29 cellular contexts compared by ENCODE assay signal in the genomic region with DNA sequence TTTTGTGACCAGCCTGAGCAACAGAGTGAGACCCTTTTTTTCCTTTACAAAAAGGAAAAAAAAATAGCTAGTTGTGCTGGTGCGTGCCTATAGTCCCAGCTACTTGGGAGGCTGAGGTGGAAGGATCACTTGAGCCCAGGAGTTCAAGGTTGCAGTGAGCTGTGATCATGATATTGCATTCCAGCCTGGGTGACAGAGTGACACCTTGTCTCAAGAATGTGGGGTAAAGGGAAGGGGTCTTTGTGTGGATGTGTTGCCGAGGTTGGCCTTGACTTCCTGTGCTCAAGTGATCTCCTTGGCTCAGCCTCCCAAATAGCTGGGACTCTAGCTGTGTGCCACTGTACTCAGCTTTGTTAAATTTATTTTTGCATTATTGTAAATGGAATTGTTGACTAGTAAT.
"Had no signal": no experiment of that assay in that cellular context is flagged by ENCODE, and none has a peak within 500 bp of the region (broad histone marks: within the 10 kb centered on the region; RNA-seq: fewer than 3 reads in every experiment).

No MANE protein-coding gene starts in this region.

- H3K36me3 ChIP-seq: MG63, SJCRH30, WERI-Rb-1 had no signal

- H3K4me3 Mint-ChIP-seq: activated CD4-positive, alpha-beta T cell treated with anti-CD3 and anti-CD28 coated beads, Interleukin-2, amount 10 ng/mL, durations not matched to agents 7 days and 5 days; activated naive CD4-positive, alpha-beta T cell treated with anti-CD3 and anti-CD28 coated beads, Interleukin-2, amount 10 ng/mL, durations not matched to agents 7 days and 5 days; activated naive CD8-positive, alpha-beta T cell; activated naive CD8-positive, alpha-beta T cell treated with anti-CD3 and anti-CD28 coated beads, Interleukin-2, amount 50 U/mL, for 24 hours; brain had no signal

- DNase-seq: activated CD4-positive, alpha-beta T cell treated with anti-CD3 and anti-CD28 coated beads, Interleukin-2, amount 10 ng/mL, durations not matched to agents 7 days and 5 days; activated CD4-positive, alpha-beta T cell treated with anti-CD3 and anti-CD28 coated beads, Interleukin-2, amount 50 U/mL, for 48 hours; activated CD8-positive, alpha-beta memory T cell treated with anti-CD3 and anti-CD28 coated beads, Interleukin-2, amount 50 U/mL, for 4 hours; activated effector memory CD4-positive, alpha-beta T cell treated with Interleukin-2 at 50 U/mL for 16 hours; activated naive CD4-positive, alpha-beta T cell treated with anti-CD3 and anti-CD28 coated beads, Interleukin-2, amount 10 ng/mL, durations not matched to agents 7 days and 5 days; activated naive CD8-positive, alpha-beta T cell treated with anti-CD3 and anti-CD28 coated beads, Interleukin-2, amount 50 U/mL, for 24 hours; activated T-cell treated with anti-CD3 and anti-CD28 coated beads, Interleukin-2, amount 50 U/mL, for 48 hours; anterior cingulate cortex; caudate nucleus; cerebellar nuclear complex; Kasumi-1; MG63; NCI-H1048; NCI-H1105 treated with DMSO at 0.1 percent for 48 hours; NCI-H1436; NCI-H1694; NCI-H1930; NCI-H2081 treated with DMSO at 0.1 percent for 48 hours; NCI-H345; NCI-H524 treated with DMSO at 0.1 percent for 48 hours; SHP77; SJCRH30; T1000; WERI-Rb-1 had no signal

- H3K9me3 ChIP-seq: MG63, SJCRH30 had no signal

- ATAC-seq: activated naive CD8-positive, alpha-beta T cell treated with anti-CD3 and anti-CD28 coated beads, Interleukin-2, amount 50 U/mL, for 24 hours; Panc1 had no signal

- H3K27me3 Mint-ChIP-seq: activated CD4-positive, alpha-beta T cell treated with anti-CD3 and anti-CD28 coated beads, Interleukin-2, amount 10 ng/mL, durations not matched to agents 7 days and 5 days; activated naive CD4-positive, alpha-beta T cell treated with anti-CD3 and anti-CD28 coated beads, Interleukin-2, amount 10 ng/mL, durations not matched to agents 7 days and 5 days; activated naive CD8-positive, alpha-beta T cell; activated naive CD8-positive, alpha-beta T cell treated with anti-CD3 and anti-CD28 coated beads, Interleukin-2, amount 50 U/mL, for 24 hours; brain had no signal

- H3K9me3 Mint-ChIP-seq: activated CD4-positive, alpha-beta T cell treated with anti-CD3 and anti-CD28 coated beads, Interleukin-2, amount 10 ng/mL, durations not matched to agents 7 days and 5 days; activated naive CD4-positive, alpha-beta T cell treated with anti-CD3 and anti-CD28 coated beads, Interleukin-2, amount 10 ng/mL, durations not matched to agents 7 days and 5 days had no signal

- H3K4me1 ChIP-seq: SJCRH30 had no signal

- H3K27ac Mint-ChIP-seq: activated CD4-positive, alpha-beta T cell treated with anti-CD3 and anti-CD28 coated beads, Interleukin-2, amount 10 ng/mL, durations not matched to agents 7 days and 5 days; activated naive CD4-positive, alpha-beta T cell treated with anti-CD3 and anti-CD28 coated beads, Interleukin-2, amount 10 ng/mL, durations not matched to agents 7 days and 5 days; activated naive CD8-positive, alpha-beta T cell; activated naive CD8-positive, alpha-beta T cell treated with anti-CD3 and anti-CD28 coated beads, Interleukin-2, amount 50 U/mL, for 24 hours; brain had no signal

- H3K4me3 ChIP-seq: MG63, SJCRH30, SK-N-MC had no signal

- H3K27me3 ChIP-seq: MG63, SJCRH30 had no signal

- H3K27ac ChIP-seq: SJCRH30, SK-N-MC, WERI-Rb-1 had no signal

- FAIRE-seq: bronchial epithelial cell had no signal
